22 cellular contexts compared by ENCODE assay signal in genomic region chr9:77750981-77751340, GRCh38.
DNase-seq lines count a peak whose midpoint lies in the region; ATAC-seq and TF ChIP-seq lines count a peak whose summit lies in the region.
"Had no signal": no experiment of that assay in that cellular context is flagged by ENCODE, and none has a peak within 500 bp of the region (broad histone marks: within the 10 kb centered on the region; RNA-seq: fewer than 3 reads in every experiment).

No MANE protein-coding gene starts in this region.

- ATAC-seq in HG03521 (IDR thresholded peaks at IDR 0.05; ENCODE audit: unreplicated experiment) (no peak), psoas muscle (no peak)

- H3K79me2 ChIP-seq in OCI-LY3 (ENCODE audit: low read length) (no peaks in the 10 kb centered on the region), osteoblast (ENCODE audit: insufficient read depth, low read length) (peaks cover 2% of the 10 kb centered on the region)

- peaks cover 22% of the 10 kb centered on the region for H3K4me1 ChIP-seq in OCI-LY3 (ENCODE audit: low read length)
- peaks cover 32% of the 10 kb centered on the region for H3K4me1 ChIP-seq in osteoblast (ENCODE audit: insufficient read depth, low read length)
- H3K4me1 ChIP-seq in psoas muscle: no peaks in the 10 kb centered on the region

- H3K27ac ChIP-seq in OCI-LY3 (ENCODE audit: low read length): no peak overlapping the region
- H3K27ac ChIP-seq in osteoblast (ENCODE audit: low read depth, low read length): peak overlapping the region; percentile 50
- H3K27ac ChIP-seq in psoas muscle: no peak overlapping the region
- H3K27ac ChIP-seq: body of pancreas, ovary, PC-9, right atrium auricular region had no signal

- H3K27me3 ChIP-seq in OCI-LY3 (ENCODE audit: low read depth, low read length): no peaks in the 10 kb centered on the region
- no peaks in the 10 kb centered on the region for H3K27me3 ChIP-seq in osteoblast (ENCODE audit: insufficient read depth, low read length)
- no peaks in the 10 kb centered on the region for H3K27me3 ChIP-seq in psoas muscle (ENCODE audit: insufficient read depth in 3 of 3, low read length in 2 of 3)
- H3K27me3 ChIP-seq: body of pancreas, MG63, ovary, right atrium auricular region had no signal

- DNase-seq in AG20443 (ENCODE audit: low spot score) (peak; percentile 14), chondrocyte (ENCODE audit: low spot score) (no peak), osteoblast (ENCODE audit: insufficient read length, low spot score, missing footprints) (no peak), superior temporal gyrus (ENCODE audit: extremely low spot score) (no peak), psoas muscle (no peak), NCI-H1930 (lab: John Stamatoyannopoulos, UW) (no peak)
- DNase-seq: activated CD8-positive, alpha-beta memory T cell treated with anti-CD3 and anti-CD28 coated beads, Interleukin-2, amount 10 ng/mL, durations not matched to agents 7 days and 5 days; effector memory CD8-positive, alpha-beta T cell; SIG-M5 had no signal

- H3K9me3 ChIP-seq in OCI-LY3 (ENCODE audit: insufficient read depth, low read length): no peaks in the 10 kb centered on the region
- H3K9me3 ChIP-seq in osteoblast (ENCODE audit: low read depth, low read length): no peaks in the 10 kb centered on the region
- H3K9me3 ChIP-seq in psoas muscle: no peaks in the 10 kb centered on the region
- H3K9me3 ChIP-seq: body of pancreas, MG63, ovary, right atrium auricular region had no signal

- peak overlapping the region; percentile 84 for H3K27ac Mint-ChIP-seq in chondrocyte (ENCODE audit: unreplicated experiment)
- H3K27ac Mint-ChIP-seq: activated CD8-positive, alpha-beta memory T cell treated with anti-CD3 and anti-CD28 coated beads, Interleukin-2, amount 10 ng/mL, durations not matched to agents 7 days and 5 days; effector memory CD8-positive, alpha-beta T cell; memory B cell had no signal

- H3K36me3 ChIP-seq in OCI-LY3 (replicated peaks; ENCODE audit: low read depth, low read length): no peaks in the 10 kb centered on the region
- H3K36me3 ChIP-seq in osteoblast (ENCODE audit: insufficient read depth, low read length): no peaks in the 10 kb centered on the region
- no peaks in the 10 kb centered on the region for H3K36me3 ChIP-seq in psoas muscle (ENCODE audit: insufficient read depth in 1 of 2, low read depth in 1 of 2)
- H3K36me3 ChIP-seq: MG63, ovary, right atrium auricular region had no signal

- H3K27me3 Mint-ChIP-seq in chondrocyte (ENCODE audit: low read depth): no peaks in the 10 kb centered on the region
- H3K27me3 Mint-ChIP-seq: activated CD4-positive, alpha-beta T cell treated with anti-CD3 and anti-CD28 coated beads, Interleukin-2, amount 10 ng/mL, durations not matched to agents 24 days and 14 days; activated CD8-positive, alpha-beta memory T cell treated with anti-CD3 and anti-CD28 coated beads, Interleukin-2, amount 10 ng/mL, durations not matched to agents 7 days and 5 days; CD4-positive, CD25-positive, alpha-beta regulatory T cell; naive thymus-derived CD4-positive, alpha-beta T cell had no signal

- intact Hi-C loops in psoas muscle (cut with DNase I): loop anchor here (2.0 to 10.0 kb wide), 3 partner anchors 284 to 318 kb away; partner anchors contain the start of gene GNAQ (in 1 of the 2)

- peak overlapping the region; percentile 86; the same call in 1 of the 2 replicates for H2AFZ ChIP-seq in OCI-LY3 (ENCODE audit: low read depth, low read length)
- no peak overlapping the region for H2AFZ ChIP-seq in osteoblast (ENCODE audit: low read length)
- H2AFZ ChIP-seq: PC-9 had no signal

- no peak overlapping the region for H3K4me3 Mint-ChIP-seq in chondrocyte (ENCODE audit: unreplicated experiment)
- H3K4me3 Mint-ChIP-seq: activated CD4-positive, alpha-beta T cell treated with anti-CD3 and anti-CD28 coated beads, Interleukin-2, amount 10 ng/mL, durations not matched to agents 24 days and 14 days; activated CD8-positive, alpha-beta memory T cell treated with anti-CD3 and anti-CD28 coated beads, Interleukin-2, amount 10 ng/mL, durations not matched to agents 7 days and 5 days; CD4-positive, CD25-positive, alpha-beta regulatory T cell; effector memory CD8-positive, alpha-beta T cell; H9; memory B cell; naive thymus-derived CD4-positive, alpha-beta T cell had no signal

- H3K4me3 ChIP-seq in OCI-LY3 (ENCODE audit: low read length): peak overlapping the region; percentile 65
- no peak overlapping the region for H3K4me3 ChIP-seq in osteoblast (ENCODE audit: insufficient read depth, low read length)
- no peak overlapping the region for H3K4me3 ChIP-seq in psoas muscle
- H3K4me3 ChIP-seq: body of pancreas, MG63, PC-9, right atrium auricular region had no signal

- TF ChIP-seq CTCF in OCI-LY3 (IDR thresholded peaks at IDR 0.05; ENCODE audit: low read depth, low read length) (no peak), chondrocyte (IDR thresholded peaks at IDR 0.05) (no peak), osteoblast (IDR thresholded peaks at IDR 0.05; ENCODE audit: extremely low read depth, low read depth, low read length) (no peak), psoas muscle (IDR thresholded peaks at IDR 0.05) (no peak)

- H3K4me2 ChIP-seq in OCI-LY3 (ENCODE audit: low read length) (peak overlapping the region; percentile 72), osteoblast (ENCODE audit: insufficient read depth, low read length) (peak overlapping the region; percentile 57)
- H3K4me2 ChIP-seq: PC-9 had no signal

- H4K20me1 ChIP-seq in OCI-LY3 (ENCODE audit: insufficient read depth, low read length): no peaks in the 10 kb centered on the region
- H4K20me1 ChIP-seq in osteoblast (ENCODE audit: insufficient read depth, low read length): no peaks in the 10 kb centered on the region

- H3K9ac ChIP-seq in OCI-LY3 (ENCODE audit: low read length): peak overlapping the region; percentile 20; the same call in 1 of the 2 replicates

- peaks cover 7% of the 10 kb centered on the region for H3K9me3 Mint-ChIP-seq in chondrocyte (ENCODE audit: low read depth)
- H3K9me3 Mint-ChIP-seq: activated naive CD4-positive, alpha-beta T cell treated with anti-CD3 and anti-CD28 coated beads, Interleukin-2, amount 50 U/mL, for 72 hours; CD4-positive, CD25-positive, alpha-beta regulatory T cell; effector memory CD8-positive, alpha-beta T cell; H9; memory B cell had no signal

- H3K36me3 Mint-ChIP-seq in chondrocyte (ENCODE audit: low read depth): peaks cover 9% of the 10 kb centered on the region
- H3K36me3 Mint-ChIP-seq: memory B cell had no signal

- H3K4me1 Mint-ChIP-seq in chondrocyte (ENCODE audit: low read depth): peaks cover 47% of the 10 kb centered on the region
- H3K4me1 Mint-ChIP-seq: memory B cell had no signal

- WGBS in psoas muscle, 3 donors: 89 to 100% (median 92%) methylated on average over 1 of the region's 1 CpG
